ENCODE assay signal across 22 cellular contexts in genomic region chr19:17202713-17203112, GRCh38.
"Had no signal": no experiment of that assay in that cellular context is flagged by ENCODE, and none has a peak within 500 bp of the region (broad histone marks: within the 10 kb centered on the region; RNA-seq: fewer than 3 reads in every experiment).

No MANE protein-coding gene starts in this region.

- DNase-seq: dermis blood vessel endothelial cell; esophagus squamous epithelium; glutamatergic neuron; left cardiac atrium; left ventricle myocardium inferior; lower lobe of right lung; mesenchymal stem cell; naive B cell; ovary; sigmoid colon; stimulated activated CD4-positive, alpha-beta T cell treated with anti-CD3 and anti-CD28 coated beads, Interleukin-12 subunit alpha, Interleukin-12 subunit beta, amount 100 ng/mL, for 4 hours; tibial artery; upper lobe of right lung had no signal

- H3K9me3 ChIP-seq: esophagus squamous epithelium, gastroesophageal sphincter, left ventricle myocardium inferior, lower lobe of right lung, ovary, right atrium auricular region, sigmoid colon, tibial artery, upper lobe of right lung, vagina had no signal

- FAIRE-seq: colon, kidney had no signal

- H3K36me3 ChIP-seq: ovary had no signal

- H3K27me3 Mint-ChIP-seq: naive B cell; stimulated activated naive CD8-positive, alpha-beta T cell treated with anti-CD3 and anti-CD28 coated beads, Interleukin-15, Interleukin-2, amounts not matched to agents 100 ng/mL and 50 ng/mL, for 24 hours had no signal

- H3K27ac ChIP-seq: esophagus squamous epithelium, gastroesophageal sphincter, left ventricle myocardium inferior, lower lobe of right lung, neutrophil, ovary, right atrium auricular region, sigmoid colon, skin epidermis, tibial artery, upper lobe of right lung, vagina had no signal

- H3K4me3 Mint-ChIP-seq: nephron; stimulated activated naive CD8-positive, alpha-beta T cell treated with anti-CD3 and anti-CD28 coated beads, Interleukin-15, Interleukin-2, amounts not matched to agents 100 ng/mL and 50 ng/mL, for 24 hours had no signal

- H3K4me1 Mint-ChIP-seq: nephron had no signal

- H3K4me3 ChIP-seq: esophagus squamous epithelium, gastroesophageal sphincter, left ventricle myocardium inferior, lower lobe of right lung, ovary, right atrium auricular region, sigmoid colon, skin epidermis, tibial artery, upper lobe of right lung, vagina had no signal

- H3K9me3 Mint-ChIP-seq: naive B cell; nephron; stimulated activated naive CD8-positive, alpha-beta T cell treated with anti-CD3 and anti-CD28 coated beads, Interleukin-15, Interleukin-2, amounts not matched to agents 100 ng/mL and 50 ng/mL, for 24 hours had no signal

- H3K27me3 ChIP-seq: esophagus squamous epithelium, gastroesophageal sphincter, neutrophil, ovary, right atrium auricular region, sigmoid colon, tibial artery, upper lobe of right lung, vagina had no signal

- ATAC-seq: gastroesophageal sphincter, left cardiac atrium, lower lobe of right lung had no signal

- H3K27ac Mint-ChIP-seq: nephron; stimulated activated naive CD8-positive, alpha-beta T cell treated with anti-CD3 and anti-CD28 coated beads, Interleukin-15, Interleukin-2, amounts not matched to agents 100 ng/mL and 50 ng/mL, for 24 hours had no signal

- H3K4me1 ChIP-seq: esophagus squamous epithelium, gastroesophageal sphincter, lower lobe of right lung, right atrium auricular region, sigmoid colon, tibial artery, upper lobe of right lung, vagina had no signal
